ENCODE assay signal across 34 cellular contexts in genomic region chr2:22340711-22341110, GRCh38.
"Had no signal": no experiment of that assay in that cellular context is flagged by ENCODE, and none has a peak within 500 bp of the region (broad histone marks: within the 10 kb centered on the region; RNA-seq: fewer than 3 reads in every experiment).

No MANE protein-coding gene starts in this region.

- H3K9me3 Mint-ChIP-seq: activated CD4-positive, alpha-beta T cell treated with anti-CD3 and anti-CD28 coated beads, Interleukin-2, amount 10 ng/mL, durations not matched to agents 24 days and 14 days had no signal

- H3K27ac Mint-ChIP-seq: activated B cell treated with CpG ODN at 0.5 μM for 24 hours; activated CD4-positive, alpha-beta memory T cell treated with anti-CD3 and anti-CD28 coated beads for 36 hours; activated CD4-positive, alpha-beta T cell treated with anti-CD3 and anti-CD28 coated beads, Interleukin-2, amount 10 ng/mL, durations not matched to agents 24 days and 14 days; activated CD8-positive, alpha-beta memory T cell treated with anti-CD3 and anti-CD28 coated beads, Interleukin-2, amount 10 ng/mL, durations not matched to agents 7 days and 5 days; activated CD8-positive, alpha-beta T cell treated with anti-CD3 and anti-CD28 coated beads for 36 hours; activated naive CD4-positive, alpha-beta T cell treated with anti-CD3 and anti-CD28 coated beads for 36 hours; activated naive CD4-positive, alpha-beta T cell treated with anti-CD3 and anti-CD28 coated beads, Interleukin-2, amount 50 U/mL, for 72 hours; activated naive CD8-positive, alpha-beta T cell treated with anti-CD3 and anti-CD28 coated beads for 36 hours; activated T-cell treated with anti-CD3 and anti-CD28 coated beads, Interleukin-2, amount 50 U/mL, for 72 hours; activated T-helper 1 cell treated with anti-CD3 and anti-CD28 coated beads, Interleukin-12 subunit alpha, Interleukin-12 subunit beta, Interleukin-2, Interleukin-4 antibody, amounts not matched to agents 30 ng/mL and 10 ng/mL and 1 ng/mL, durations not matched to agents 14 hours and 24 hours and 36 hours; activated T-helper 17 cell treated with anti-CD3 and anti-CD28 coated beads, Interleukin-2, amount 50 U/mL, for 72 hours; T-helper 1 cell treated with Interleukin-12 subunit alpha and Interleukin-12 subunit beta and Interleukin-4 antibody, amounts not matched to agents 30 μg/mL and 1 μg/mL, for 36 hours; T-helper 2 cell treated with Interferon-gamma antibody and Interleukin-4, amounts not matched to agents 5 μg/mL and 100 μg/mL, for 36 hours had no signal

- H3K4me3 Mint-ChIP-seq: activated B cell treated with CpG ODN at 0.5 μM for 24 hours; activated CD4-positive, alpha-beta memory T cell treated with anti-CD3 and anti-CD28 coated beads for 36 hours; activated CD4-positive, alpha-beta T cell treated with anti-CD3 and anti-CD28 coated beads, Interleukin-2, amount 10 ng/mL, durations not matched to agents 24 days and 14 days; activated CD8-positive, alpha-beta memory T cell treated with anti-CD3 and anti-CD28 coated beads, Interleukin-2, amount 10 ng/mL, durations not matched to agents 7 days and 5 days; activated CD8-positive, alpha-beta T cell treated with anti-CD3 and anti-CD28 coated beads for 36 hours; activated naive CD4-positive, alpha-beta T cell treated with anti-CD3 and anti-CD28 coated beads for 36 hours; activated naive CD8-positive, alpha-beta T cell treated with anti-CD3 and anti-CD28 coated beads for 36 hours; activated T-cell treated with anti-CD3 and anti-CD28 coated beads, Interleukin-2, amount 50 U/mL, for 4 hours; activated T-cell treated with anti-CD3 and anti-CD28 coated beads, Interleukin-2, amount 50 U/mL, for 72 hours; activated T-helper 1 cell treated with anti-CD3 and anti-CD28 coated beads, Interleukin-12 subunit alpha, Interleukin-12 subunit beta, Interleukin-2, Interleukin-4 antibody, amounts not matched to agents 30 ng/mL and 10 ng/mL and 1 ng/mL, durations not matched to agents 14 hours and 24 hours and 36 hours; activated T-helper 17 cell treated with anti-CD3 and anti-CD28 coated beads, Interleukin-2, amount 50 U/mL, for 72 hours; brain; central memory CD8-positive, alpha-beta T cell; T-helper 1 cell treated with Interleukin-12 subunit alpha and Interleukin-12 subunit beta and Interleukin-4 antibody, amounts not matched to agents 30 μg/mL and 1 μg/mL, for 36 hours; T-helper 2 cell treated with Interferon-gamma antibody and Interleukin-4, amounts not matched to agents 5 μg/mL and 100 μg/mL, for 36 hours had no signal

- H3K36me3 Mint-ChIP-seq: activated CD4-positive, alpha-beta memory T cell treated with anti-CD3 and anti-CD28 coated beads for 36 hours; activated CD8-positive, alpha-beta memory T cell treated with anti-CD3 and anti-CD28 coated beads, Interleukin-2, amount 10 ng/mL, durations not matched to agents 7 days and 5 days; activated naive CD4-positive, alpha-beta T cell treated with anti-CD3 and anti-CD28 coated beads, Interleukin-2, amount 50 U/mL, for 72 hours; activated naive CD8-positive, alpha-beta T cell treated with anti-CD3 and anti-CD28 coated beads for 36 hours; brain had no signal

- H3K4me1 Mint-ChIP-seq: activated B cell treated with CpG ODN at 0.5 μM for 24 hours; activated CD4-positive, alpha-beta T cell treated with anti-CD3 and anti-CD28 coated beads, Interleukin-2, amount 10 ng/mL, durations not matched to agents 24 days and 14 days; activated CD8-positive, alpha-beta memory T cell treated with anti-CD3 and anti-CD28 coated beads, Interleukin-2, amount 10 ng/mL, durations not matched to agents 7 days and 5 days; activated naive CD8-positive, alpha-beta T cell treated with anti-CD3 and anti-CD28 coated beads for 36 hours; activated T-helper 17 cell treated with anti-CD3 and anti-CD28 coated beads, Interleukin-2, amount 50 U/mL, for 72 hours; central memory CD8-positive, alpha-beta T cell had no signal

- DNase-seq: activated B cell treated with CpG ODN at 0.5 μM for 24 hours; activated CD4-positive, alpha-beta memory T cell treated with anti-CD3 and anti-CD28 coated beads for 36 hours; activated CD4-positive, alpha-beta T cell treated with anti-CD3 and anti-CD28 coated beads for 4 hours; activated CD4-positive, alpha-beta T cell treated with anti-CD3 and anti-CD28 coated beads, Interleukin-2, amount 10 ng/mL, durations not matched to agents 24 days and 14 days; activated CD4-positive, alpha-beta T cell treated with anti-CD3 and anti-CD28 coated beads, Interleukin-2, amount 50 U/mL, for 1 hour; activated CD4-positive, alpha-beta T cell treated with anti-CD3 and anti-CD28 coated beads, Interleukin-2, amount 50 U/mL, for 4 hours; activated CD4-positive, CD25-positive, alpha-beta regulatory T cell treated with anti-CD3 and anti-CD28 coated beads, Interleukin-2, amount 50 U/mL, for 72 hours; activated CD8-positive, alpha-beta memory T cell treated with anti-CD3 and anti-CD28 coated beads for 24 hours; activated CD8-positive, alpha-beta memory T cell treated with anti-CD3 and anti-CD28 coated beads, Interleukin-2, amount 10 ng/mL, durations not matched to agents 7 days and 5 days; activated CD8-positive, alpha-beta memory T cell treated with anti-CD3 and anti-CD28 coated beads, Interleukin-2, amount 50 U/mL, for 48 hours; activated CD8-positive, alpha-beta T cell treated with anti-CD3 and anti-CD28 coated beads for 36 hours; activated effector memory CD4-positive, alpha-beta T cell treated with anti-CD3 and anti-CD28 coated beads, Interleukin-2, amount 50 U/mL, for 16 hours; activated gamma-delta T cell treated with Interleukin-2 at 50 U/mL for 16 hours; activated naive CD4-positive, alpha-beta T cell; activated naive CD4-positive, alpha-beta T cell treated with anti-CD3 and anti-CD28 coated beads for 36 hours; activated naive CD4-positive, alpha-beta T cell treated with anti-CD3 and anti-CD28 coated beads, Interleukin-2, amount 50 U/mL, for 16 hours; activated naive CD8-positive, alpha-beta T cell treated with anti-CD3 and anti-CD28 coated beads for 36 hours; activated T-cell treated with anti-CD3 and anti-CD28 coated beads, Interleukin-2, amount 50 U/mL, for 4 hours; activated T-cell treated with anti-CD3 and anti-CD28 coated beads, Interleukin-2, amount 50 U/mL, for 72 hours; adrenal gland; amniotic stem cell; aorta; caudate nucleus; cerebellar nuclear complex; T-helper 1 cell; T-helper 2 cell; T-helper 9 cell had no signal

- H3K27me3 Mint-ChIP-seq: activated B cell treated with CpG ODN at 0.5 μM for 24 hours; activated CD4-positive, alpha-beta memory T cell treated with anti-CD3 and anti-CD28 coated beads for 36 hours; activated CD4-positive, alpha-beta T cell treated with anti-CD3 and anti-CD28 coated beads, Interleukin-2, amount 10 ng/mL, durations not matched to agents 24 days and 14 days; activated CD8-positive, alpha-beta memory T cell treated with anti-CD3 and anti-CD28 coated beads, Interleukin-2, amount 10 ng/mL, durations not matched to agents 7 days and 5 days; activated CD8-positive, alpha-beta T cell treated with anti-CD3 and anti-CD28 coated beads for 36 hours; activated naive CD8-positive, alpha-beta T cell treated with anti-CD3 and anti-CD28 coated beads for 36 hours; activated T-helper 17 cell treated with anti-CD3 and anti-CD28 coated beads, Interleukin-2, amount 50 U/mL, for 72 hours; brain; central memory CD8-positive, alpha-beta T cell had no signal

- ATAC-seq: activated CD8-positive, alpha-beta memory T cell treated with anti-CD3 and anti-CD28 coated beads, Interleukin-2, amount 10 ng/mL, durations not matched to agents 7 days and 5 days; activated CD8-positive, alpha-beta T cell treated with anti-CD3 and anti-CD28 coated beads for 36 hours; activated naive CD4-positive, alpha-beta T cell treated with anti-CD3 and anti-CD28 coated beads, Interleukin-2, amount 50 U/mL, for 72 hours; activated T-cell treated with anti-CD3 and anti-CD28 coated beads, Interleukin-2, amount 50 U/mL, for 4 hours; activated T-cell treated with anti-CD3 and anti-CD28 coated beads, Interleukin-2, amount 50 U/mL, for 72 hours; activated T-helper 17 cell treated with anti-CD3 and anti-CD28 coated beads, Interleukin-2, amount 50 U/mL, for 72 hours had no signal
